ENCODE assay signal across 18 cellular contexts in the genomic region with DNA sequence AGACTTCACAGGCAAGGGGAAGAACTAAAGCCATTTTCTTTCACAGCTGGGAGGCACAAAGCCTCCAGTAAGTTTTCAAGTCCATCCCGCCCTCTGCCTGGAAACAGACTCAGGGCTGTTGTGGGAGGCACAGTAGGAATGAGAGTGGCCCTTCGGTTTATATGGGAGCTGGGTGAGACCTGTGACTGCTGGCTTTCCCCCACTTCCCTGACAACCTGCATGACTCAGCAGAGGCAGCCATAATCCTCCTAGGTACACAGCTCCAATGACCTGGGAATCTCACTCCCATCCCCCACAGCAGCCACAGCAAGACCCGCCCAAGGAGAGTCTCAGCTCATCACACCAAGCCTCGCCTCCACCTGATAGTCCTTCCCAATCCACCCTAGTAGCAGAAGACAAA. TPM values are rescaled to one million over a fixed set of nuclear protein-coding genes. Genes with fewer than 3 reads are reported as not detected.
DNase-seq lines count a peak whose midpoint lies in the region; ATAC-seq lines count a peak whose summit lies in the region.
"Had no signal": no experiment of that assay in that cellular context is flagged by ENCODE, and none has a peak within 500 bp of the region (broad histone marks: within the 10 kb centered on the region; RNA-seq: fewer than 3 reads in every experiment).

No MANE protein-coding gene starts in this region.

- H3K9me3 Mint-ChIP-seq in activated T-cell treated with anti-CD3 and anti-CD28 coated beads, Interleukin-2, amount 50 U/mL, for 72 hours: peaks cover 5 to 16% of the 10 kb centered on the region in 2 donors
- peaks cover 16% of the 10 kb centered on the region for H3K9me3 Mint-ChIP-seq in dendritic cell treated with granulocyte-macrophage colony-stimulating factor and Interleukin-4, amounts not matched to agents 40 ng/mL and 50 ng/mL, for 4 days
- H3K9me3 Mint-ChIP-seq: effector memory CD8-positive, alpha-beta T cell had no signal

- peaks cover 13% of the 10 kb centered on the region for H3K4me1 Mint-ChIP-seq in activated T-cell treated with anti-CD3 and anti-CD28 coated beads, Interleukin-2, amount 50 U/mL, for 72 hours (ENCODE audit: low read depth)
- H3K4me1 Mint-ChIP-seq in dendritic cell treated with granulocyte-macrophage colony-stimulating factor and Interleukin-4, amounts not matched to agents 40 ng/mL and 50 ng/mL, for 4 days (ENCODE audit: low read depth): peaks cover 25% of the 10 kb centered on the region

- H3K27ac Mint-ChIP-seq in activated T-cell treated with anti-CD3 and anti-CD28 coated beads, Interleukin-2, amount 50 U/mL, for 72 hours: peak overlapping the region; percentile 1
- peak overlapping the region; percentile 23 for H3K27ac Mint-ChIP-seq in dendritic cell treated with granulocyte-macrophage colony-stimulating factor and Interleukin-4, amounts not matched to agents 40 ng/mL and 50 ng/mL, for 4 days
- H3K27ac Mint-ChIP-seq: activated T-helper 2 cell treated with anti-CD3 and anti-CD28 coated beads, Interferon-gamma antibody, Interleukin-2, Interleukin-4, amounts not matched to agents 10 μg/mL and 5 μg/mL and 100 μg/mL, durations not matched to agents 14 hours and 24 hours and 36 hours; effector memory CD8-positive, alpha-beta T cell; HFFc6; stimulated activated naive CD8-positive, alpha-beta T cell treated with anti-CD3 and anti-CD28 coated beads, Interleukin-15, Interleukin-2, amounts not matched to agents 100 ng/mL and 50 ng/mL, for 24 hours had no signal

- intact Hi-C loops in dendritic cell treated with granulocyte-macrophage colony-stimulating factor and Interleukin-4, amounts not matched to agents 40 ng/mL and 50 ng/mL, for 4 days (cut with micrococcal nuclease): no loop called here

- no peak for ATAC-seq in activated T-cell treated with anti-CD3 and anti-CD28 coated beads, Interleukin-2, amount 50 U/mL, for 72 hours (replicated peaks in 1 of 2)
- ATAC-seq in HG02610 (IDR thresholded peaks at IDR 0.05; ENCODE audit: unreplicated experiment): no peak
- ATAC-seq: activated CD4-positive, CD25-positive, alpha-beta regulatory T cell treated with anti-CD3 and anti-CD28 coated beads, Interleukin-2, amount 50 U/mL, for 24 hours; effector memory CD8-positive, alpha-beta T cell had no signal

- peaks cover 8 to 11% of the 10 kb centered on the region in 2 donors for H3K36me3 Mint-ChIP-seq in activated T-cell treated with anti-CD3 and anti-CD28 coated beads, Interleukin-2, amount 50 U/mL, for 72 hours (ENCODE audit: insufficient read depth in 2 of 2)
- no peaks in the 10 kb centered on the region for H3K36me3 Mint-ChIP-seq in dendritic cell treated with granulocyte-macrophage colony-stimulating factor and Interleukin-4, amounts not matched to agents 40 ng/mL and 50 ng/mL, for 4 days (ENCODE audit: low read depth)

- H3K27me3 Mint-ChIP-seq in activated T-cell treated with anti-CD3 and anti-CD28 coated beads, Interleukin-2, amount 50 U/mL, for 72 hours (ENCODE audit: low read depth): no peaks in the 10 kb centered on the region
- peaks cover 38% of the 10 kb centered on the region for H3K27me3 Mint-ChIP-seq in dendritic cell treated with granulocyte-macrophage colony-stimulating factor and Interleukin-4, amounts not matched to agents 40 ng/mL and 50 ng/mL, for 4 days

- no peak for DNase-seq in activated T-cell treated with anti-CD3 and anti-CD28 coated beads, Interleukin-2, amount 50 U/mL, for 72 hours
- DNase-seq in activated T-cell treated with anti-CD3 and anti-CD28 coated beads, Interleukin-2, amount 50 U/mL, for 1 hour: no peak
- DNase-seq in HT-29 (ENCODE audit: low spot score) (peak; percentile 47), renal cortical epithelial cell (ENCODE audit: low read depth) (peak; percentile 14), superior temporal gyrus (ENCODE audit: extremely low spot score) (no peak)
- no peak for DNase-seq in activated effector memory CD4-positive, alpha-beta T cell treated with anti-CD3 and anti-CD28 coated beads, Interleukin-2, amount 50 U/mL, for 16 hours
- DNase-seq: effector memory CD8-positive, alpha-beta T cell; HFFc6; KBM-7; NCI-H1105 treated with DMSO at 0.1 percent for 48 hours; NCI-H510A treated with DMSO at 0.1 percent for 48 hours had no signal

- peak overlapping the region; percentile 4 for H3K4me3 Mint-ChIP-seq in activated T-cell treated with anti-CD3 and anti-CD28 coated beads, Interleukin-2, amount 50 U/mL, for 72 hours
- H3K4me3 Mint-ChIP-seq in dendritic cell treated with granulocyte-macrophage colony-stimulating factor and Interleukin-4, amounts not matched to agents 40 ng/mL and 50 ng/mL, for 4 days: no peak overlapping the region
- H3K4me3 Mint-ChIP-seq: effector memory CD8-positive, alpha-beta T cell; HFFc6; stimulated activated naive CD8-positive, alpha-beta T cell treated with anti-CD3 and anti-CD28 coated beads, Interleukin-15, Interleukin-2, amounts not matched to agents 100 ng/mL and 50 ng/mL, for 24 hours had no signal

RNA-seq across cellular contexts. Expression of a gene that starts 12.1 kb away (rescaled TPM):
- 1 to 10 TPM; 2.5 to 3.3 TPM for total RNA-seq in activated T-cell treated with anti-CD3 and anti-CD28 coated beads, Interleukin-2, amount 50 U/mL, for 72 hours
- total RNA-seq in HT-29 (2014; rRNA removed; shearing (Covaris generic)): 35.7 and 52.9 TPM in 2 replicates
- total RNA-seq in renal cortical epithelial cell: 0.50 and 5.0 TPM in 2 replicates
- total RNA-seq: HFFc6, osteoblast, skeletal muscle tissue had no signal

Comparison
In these comparisons a context has a peak if more than half of its experiments do, and no peak if none do; other contexts are left out.
1. DNase-seq: peak in HT-29 (single experiment) and renal cortical epithelial cell (single experiment); none in activated T-cell treated with anti-CD3 and anti-CD28 coated beads, Interleukin-2, amount 50 U/mL, for 72 hours (0 of 2), activated T-cell treated with anti-CD3 and anti-CD28 coated beads, Interleukin-2, amount 50 U/mL, for 1 hour (single experiment), activated effector memory CD4-positive, alpha-beta T cell treated with anti-CD3 and anti-CD28 coated beads, Interleukin-2, amount 50 U/mL, for 16 hours (single experiment) and superior temporal gyrus (single experiment).